Comparison of ENCODE assay signal across 18 cellular contexts in the genomic region with DNA sequence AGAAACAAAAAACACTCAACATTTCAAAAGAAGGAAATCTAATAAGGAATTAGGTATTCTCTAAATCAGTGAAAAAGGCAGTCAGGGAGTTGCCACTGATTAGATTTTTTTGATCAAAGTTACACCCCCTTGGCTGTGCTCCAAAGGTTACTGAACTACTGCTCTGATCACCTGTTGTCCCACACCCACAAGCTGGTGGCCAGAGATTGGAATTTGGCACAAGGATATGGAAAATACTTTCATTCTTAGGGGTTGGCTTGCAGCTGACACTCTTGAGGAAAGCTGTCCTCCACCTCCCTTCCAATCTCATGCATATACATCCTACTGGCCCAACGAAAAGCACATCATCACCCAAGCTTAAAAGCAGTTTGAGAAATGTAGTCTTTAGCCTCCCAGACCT.
DNase-seq lines count a peak whose midpoint lies in the region; ATAC-seq, FAIRE-seq and TF ChIP-seq lines count a peak whose summit lies in the region.
"Had no signal": no experiment of that assay in that cellular context is flagged by ENCODE, and none has a peak within 500 bp of the region (broad histone marks: within the 10 kb centered on the region; RNA-seq: fewer than 3 reads in every experiment).

No MANE protein-coding gene starts in this region.

- H4K20me1 ChIP-seq in HepG2 (ENCODE audit: insufficient read depth, low read length), result no peaks in the 10 kb centered on the region
- H4K20me1 ChIP-seq: BLaER1 treated with 17β-estradiol and CSF1 and Interleukin-3, amounts not matched to agents 10 nM and 100 nM had no signal

- no TSS peak for BruUV-seq in HepG2 (replicated peaks; lab: Mats Ljungman, UMichigan)

- POLR2A ChIA-PET in HepG2 (lab: Yijun Ruan, JAX) (no interaction called here), GM10248 (lab: Yijun Ruan, JAX) (no interaction called here)

- H3K27ac ChIP-seq in liver (ENCODE audit: low read depth in 1 of 2, low read length in 2 of 2) (no peak overlapping the region), HepG2 (ENCODE audit: extremely low read length, insufficient read depth, low read length) (no peak overlapping the region), aorta (ENCODE audit: low read depth in 1 of 2, low read length in 2 of 2) (no peak overlapping the region)
- H3K27ac ChIP-seq: BLaER1 treated with 17β-estradiol and CSF1 and Interleukin-3, amounts not matched to agents 10 nM and 100 nM; Peyer's patch had no signal

- no peaks in the 10 kb centered on the region for H3K27me3 ChIP-seq in liver (ENCODE audit: control insufficient read depth in 4 of 4, insufficient read depth in 4 of 4, low read length in 3 of 4)
- no peaks in the 10 kb centered on the region for H3K27me3 ChIP-seq in HepG2 (ENCODE audit: control insufficient read depth in 1 of 2, insufficient read depth in 2 of 2, low read length in 2 of 2)
- H3K27me3 ChIP-seq in aorta (ENCODE audit: control insufficient read depth in 1 of 2, insufficient read depth in 2 of 2, low read length in 1 of 2), result no peaks in the 10 kb centered on the region
- H3K27me3 ChIP-seq: BLaER1 treated with 17β-estradiol and CSF1 and Interleukin-3, amounts not matched to agents 10 nM and 100 nM; Peyer's patch had no signal

- intact Hi-C loops in HepG2 (cut with micrococcal nuclease; ENCODE audit: unreplicated experiment), result no loop called here
- intact Hi-C loops in aorta (cut with DNase I), result no loop called here

- ATAC-seq in HepG2, result no peak
- ATAC-seq in aorta (ENCODE audit: low FRiP score), result no peak

- in situ Hi-C loops in HepG2 (cut with HindIII; ENCODE audit: extremely low pct_ligation_motif_present, low pct_unique_long_range_greater_than_20kb), result no loop called here

- no peaks in the 10 kb centered on the region for H3K4me1 ChIP-seq in liver (ENCODE audit: control insufficient read depth in 4 of 4, insufficient read depth in 4 of 4, low read length in 3 of 4)
- H3K4me1 ChIP-seq in HepG2 (ENCODE audit: insufficient read depth, low read length), result no peaks in the 10 kb centered on the region
- H3K4me1 ChIP-seq in aorta (ENCODE audit: control insufficient read depth in 1 of 2, insufficient read depth in 2 of 2, low read length in 2 of 2), result no peaks in the 10 kb centered on the region
- H3K4me1 ChIP-seq: Peyer's patch had no signal

- no peak for FAIRE-seq in HepG2 (lab: Jason Lieb, UNC)
- FAIRE-seq: A204.1, GM12891, H1 had no signal

- DNase-seq in HepG2 (ENCODE audit: low spot score), result no peak
- DNase-seq in NCI-H69 (lab: John Stamatoyannopoulos, UW), result peak; percentile 100
- peak; percentile 95 for DNase-seq in myocyte (ENCODE audit: low read depth)
- DNase-seq in GM10248 (ENCODE audit: extremely low spot score), result no peak
- DNase-seq in iPS-NIHi11 (ENCODE audit: low spot score), result no peak
- DNase-seq in SK-N-DZ (ENCODE audit: low spot score), result no peak
- no peak for DNase-seq in aorta
- DNase-seq: CD8-positive, alpha-beta memory T cell; GDM1; NCI-H1436 treated with DMSO at 0.1 percent for 48 hours; NCI-H2081; Peyer's patch; SHP77 had no signal

- TF ChIP-seq RAD21 in liver (IDR thresholded peaks at IDR 0.05) (no peak), HepG2 (CRISPR knock-in tag; IDR thresholded peaks at IDR 0.05) (no peak)

- no peak for TF ChIP-seq EP300 in HepG2 (IDR thresholded peaks at IDR 0.05; ENCODE audit: low read depth in 2 of 2, low read length in 2 of 2)
- TF ChIP-seq EP300 in HepG2 (CRISPR knock-in tag; IDR thresholded peaks at IDR 0.05; ENCODE audit: borderline replicate concordance), result no peak

- H3K4me2 ChIP-seq in HepG2 (ENCODE audit: low read depth, low read length), result no peak overlapping the region
- H3K4me2 ChIP-seq: BLaER1 treated with 17β-estradiol and CSF1 and Interleukin-3, amounts not matched to agents 10 nM and 100 nM had no signal

- H3K9me3 ChIP-seq in liver (ENCODE audit: control insufficient read depth in 4 of 4, low read length in 3 of 4) (no peaks in the 10 kb centered on the region), HepG2 (ENCODE audit: low read length) (no peaks in the 10 kb centered on the region), aorta (ENCODE audit: control insufficient read depth, low read length) (no peaks in the 10 kb centered on the region)
- H3K9me3 ChIP-seq: BLaER1 treated with 17β-estradiol and CSF1 and Interleukin-3, amounts not matched to agents 10 nM and 100 nM; Peyer's patch had no signal

- no peak for TF ChIP-seq CTCF in liver (IDR thresholded peaks at IDR 0.05; ENCODE audit: low read depth, low read length, missing input control)
- TF ChIP-seq CTCF in HepG2 (CRISPR knock-in tag; IDR thresholded peaks at IDR 0.05), result no peak
- no peak for TF ChIP-seq CTCF in GM10248 (IDR thresholded peaks at IDR 0.05; ENCODE audit: control extremely low read depth, extremely low read depth, low read depth, missing control alignments)

- H3K4me3 ChIP-seq in liver (ENCODE audit: low read depth in 1 of 3, low read length in 3 of 3) (no peak overlapping the region), HepG2 (replicated peaks in 1 of 3; ENCODE audit: insufficient read depth in 1 of 3, low read depth in 2 of 3, low read length in 3 of 3) (no peak overlapping the region), aorta (ENCODE audit: low read length in 2 of 2) (no peak overlapping the region)
- H3K4me3 ChIP-seq: BLaER1 treated with 17β-estradiol and CSF1 and Interleukin-3, amounts not matched to agents 10 nM and 100 nM; Peyer's patch had no signal

- H3K9ac ChIP-seq in liver (ENCODE audit: low read depth in 1 of 2, low read length in 2 of 2), result no peak overlapping the region
- H3K9ac ChIP-seq in HepG2 (ENCODE audit: insufficient read depth, low read depth, low read length), result no peak overlapping the region
- H3K9ac ChIP-seq: BLaER1 treated with 17β-estradiol and CSF1 and Interleukin-3, amounts not matched to agents 10 nM and 100 nM had no signal

- CTCF ChIA-PET in HepG2 (lab: Yijun Ruan, JAX; ENCODE audit: low intra/inter-chr PET ratio, low total read pairs) (no interaction called here), GM10248 (lab: Yijun Ruan, JAX) (interaction anchor here (1.0 kb wide), 1 partner anchor 10 kb away, joined by 3 read pairs; no protein-coding TSS in a partner anchor)

- 67% methylated on average over 1 of the region's 1 CpG for WGBS in liver
- WGBS in HepG2 (ENCODE audit: low lambda C conversion rate), result 0% methylated on average over 1 of the region's 1 CpG
- WGBS in aorta, 2 donors, result 46 to 55% methylated on average over 1 of the region's 1 CpG

- TF ChIP-seq POLR2A in HepG2 (IDR thresholded peaks at IDR 0.05; ENCODE audit: insufficient read depth in 1 of 2, low read depth in 2 of 2, low read length in 2 of 2), result no peak

- H3K36me3 ChIP-seq in liver (ENCODE audit: control insufficient read depth in 4 of 4, insufficient read depth in 3 of 4, low read depth in 1 of 4, low read length in 3 of 4), result no peaks in the 10 kb centered on the region
- no peaks in the 10 kb centered on the region for H3K36me3 ChIP-seq in HepG2 (replicated peaks in 1 of 2; ENCODE audit: control insufficient read depth in 1 of 2, insufficient read depth in 2 of 2, low read length in 2 of 2)
- no peaks in the 10 kb centered on the region for H3K36me3 ChIP-seq in aorta (ENCODE audit: control insufficient read depth in 1 of 2, insufficient read depth in 2 of 2, low read length in 1 of 2)
- H3K36me3 ChIP-seq: BLaER1 treated with 17β-estradiol and CSF1 and Interleukin-3, amounts not matched to agents 10 nM and 100 nM; Peyer's patch had no signal

- H3K79me2 ChIP-seq in HepG2 (ENCODE audit: insufficient read depth, low read length), result no peaks in the 10 kb centered on the region

- H2AFZ ChIP-seq in HepG2 (ENCODE audit: low read length), result no peak overlapping the region

TF ChIP-seq in liver, 16 proteins besides CTCF, POLR2A, EP300 and RAD21:
- peak; percentile 49 to 58 for TF ChIP-seq RXRA (IDR thresholded peaks at IDR 0.05)
- TF ChIP-seq, protein P1, sequence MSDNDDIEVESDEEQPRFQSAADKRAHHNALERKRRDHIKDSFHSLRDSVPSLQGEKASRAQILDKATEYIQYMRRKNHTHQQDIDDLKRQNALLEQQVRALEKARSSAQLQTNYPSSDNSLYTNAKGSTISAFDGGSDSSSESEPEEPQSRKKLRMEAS (IDR thresholded peaks at IDR 0.05), result no peak
- peak in 1 of 2 donors; percentile 21 for TF ChIP-seq HNF4A (conservative IDR thresholded peaks at IDR 0.05)
- no peak for TF ChIP-seq EGR1 (IDR thresholded peaks at IDR 0.05; ENCODE audit: low read depth in 2 of 2)

TF ChIP-seq in HepG2, 621 proteins besides CTCF, POLR2A, EP300 and RAD21:
- no peak for TF ChIP-seq ZNF691 (CRISPR knock-in tag; IDR thresholded peaks at IDR 0.05; ENCODE audit: borderline replicate concordance, low read depth)
- no peak for TF ChIP-seq ZNF205 (CRISPR knock-in tag; IDR thresholded peaks at IDR 0.05)
- no peak for TF ChIP-seq ZNF383 (CRISPR knock-in tag; IDR thresholded peaks at IDR 0.05; ENCODE audit: borderline replicate concordance)
- no peak for TF ChIP-seq ZNF260 (CRISPR knock-in tag; IDR thresholded peaks at IDR 0.05; ENCODE audit: borderline replicate concordance, low read depth)
- TF ChIP-seq ZNF672 (CRISPR knock-in tag; IDR thresholded peaks at IDR 0.05), result no peak
- TF ChIP-seq SIX1 (CRISPR knock-in tag; IDR thresholded peaks at IDR 0.05; ENCODE audit: borderline replicate concordance), result no peak
- no peak for TF ChIP-seq ZNF766 (CRISPR knock-in tag; IDR thresholded peaks at IDR 0.05; ENCODE audit: borderline replicate concordance)
- no peak for TF ChIP-seq SRSF1 (optimal IDR thresholded peaks at IDR 0.05; ENCODE audit: low read depth, low read length)
- TF ChIP-seq FOXP1 (IDR thresholded peaks at IDR 0.05), result no peak
- no peak for TF ChIP-seq FOXP1 (CRISPR knock-in tag; IDR thresholded peaks at IDR 0.05)
- TF ChIP-seq SOX6 (IDR thresholded peaks at IDR 0.05), result no peak
- no peak for TF ChIP-seq SOX6 (CRISPR knock-in tag; IDR thresholded peaks at IDR 0.05)
- TF ChIP-seq, protein P2, sequence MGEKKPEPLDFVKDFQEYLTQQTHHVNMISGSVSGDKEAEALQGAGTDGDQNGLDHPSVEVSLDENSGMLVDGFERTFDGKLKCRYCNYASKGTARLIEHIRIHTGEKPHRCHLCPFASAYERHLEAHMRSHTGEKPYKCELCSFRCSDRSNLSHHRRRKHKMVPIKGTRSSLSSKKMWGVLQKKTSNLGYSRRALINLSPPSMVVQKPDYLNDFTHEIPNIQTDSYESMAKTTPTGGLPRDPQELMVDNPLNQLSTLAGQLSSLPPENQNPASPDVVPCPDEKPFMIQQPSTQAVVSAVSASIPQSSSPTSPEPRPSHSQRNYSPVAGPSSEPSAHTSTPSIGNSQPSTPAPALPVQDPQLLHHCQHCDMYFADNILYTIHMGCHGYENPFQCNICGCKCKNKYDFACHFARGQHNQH (CRISPR knock-in tag; IDR thresholded peaks at IDR 0.05), result no peak

Comparison
In these comparisons a context has a peak if more than half of its experiments do, and no peak if none do; other contexts are left out.
1. DNase-seq: peak in NCI-H69 (single experiment) and myocyte (single experiment); none in HepG2 (single experiment), GM10248 (single experiment), iPS-NIHi11 (single experiment), SK-N-DZ (single experiment) and aorta (0 of 2).